In genomic region chr19:47417107-47417745, GRCh38 we compare ENCODE assay signal across 12 cellular contexts. TPM values are rescaled to one million over a fixed set of nuclear protein-coding genes. Genes with fewer than 3 reads are reported as not detected.
DNase-seq lines count a peak whose midpoint lies in the region; ATAC-seq and TF ChIP-seq lines count a peak whose summit lies in the region.
"Had no signal": no experiment of that assay in that cellular context is flagged by ENCODE, and none has a peak within 500 bp of the region (broad histone marks: within the 10 kb centered on the region; RNA-seq: fewer than 3 reads in every experiment).

No MANE protein-coding gene starts in this region.

- H2BK120ac ChIP-seq in IMR-90 (ENCODE audit: low read depth, low read length), result no peak overlapping the region

- in situ Hi-C loops in IMR-90 (cut with MboI; ENCODE audit: low sequenced_read_pairs) (no loop called here), G401 (cut with HindIII; ENCODE audit: low sequenced_read_pairs) (no loop called here)

- dilution Hi-C loops in IMR-90 (cut with HindIII; ENCODE audit: low sequenced_read_pairs, unreplicated experiment), result no loop called here

- BruUV-seq in IMR-90 (replicated peaks; lab: Mats Ljungman, UMichigan), result no TSS peak

- H3K23ac ChIP-seq in IMR-90 (ENCODE audit: low read depth, low read length), result peak overlapping the region; percentile 62

- H2AK9ac ChIP-seq in IMR-90 (replicated peaks; ENCODE audit: low read depth, low read length, poor library complexity), result peak overlapping the region; percentile 0

- H3K9me1 ChIP-seq in IMR-90 (ENCODE audit: insufficient read depth, low read length), result peaks cover 13% of the 10 kb centered on the region

- TF ChIP-seq RAD21 in IMR-90 (IDR thresholded peaks at IDR 0.05; ENCODE audit: low read length), result no peak
- no peak for TF ChIP-seq RAD21 in neural cell (conservative IDR thresholded peaks at IDR 0.05)

- no peak overlapping the region for H2BK20ac ChIP-seq in IMR-90 (ENCODE audit: low read depth, low read length)

- H3K14ac ChIP-seq in IMR-90 (replicated peaks; ENCODE audit: low read depth, low read length), result 0 out of 2 replicates have a peak overlapping the region, but pooled peaks have one; percentile 66

- DNase-seq in BE2C (no peak), IMR-90 (no peak), foreskin fibroblast (no peak), G401 (ENCODE audit: low spot score) (no peak), NCI-H226 (no peak), HUDEP-2 (lab: John Stamatoyannopoulos, UW; ENCODE audit: unreplicated experiment in 76 of 76) (no peak)
- DNase-seq: activated CD4-positive, alpha-beta T cell treated with anti-CD3 and anti-CD28 coated beads, Interleukin-2, amount 50 U/mL, for 4 hours; heart left ventricle; stimulated activated naive CD8-positive, alpha-beta T cell treated with anti-CD3 and anti-CD28 coated beads, Interleukin-15, amount 100 ng/mL, for 72 hours; T-helper 1 cell had no signal

- no peak overlapping the region for H2BK15ac ChIP-seq in IMR-90 (ENCODE audit: low read depth, low read length)

- H3K56ac ChIP-seq in IMR-90 (ENCODE audit: extremely low read depth, insufficient read depth, low read length), result no peak overlapping the region

- H3K9ac ChIP-seq in IMR-90 (ENCODE audit: low read depth, low read length) (no peak overlapping the region), neural cell (ENCODE audit: low read length) (peak overlapping the region; percentile 94)

- H3K4me1 ChIP-seq in BE2C (peaks cover 8% of the 10 kb centered on the region), IMR-90 (ENCODE audit: control insufficient read depth, insufficient read depth, low read length) (peaks cover 9% of the 10 kb centered on the region)

- H4K8ac ChIP-seq in IMR-90 (ENCODE audit: low read depth in 2 of 2, low read length in 2 of 2), result no peak overlapping the region

- H2BK5ac ChIP-seq in IMR-90 (ENCODE audit: low read depth, low read length, poor library complexity, severe bottlenecking), result no peak overlapping the region

- H3K4ac ChIP-seq in IMR-90 (ENCODE audit: low read depth, low read length), result no peak overlapping the region

- H4K91ac ChIP-seq in IMR-90 (ENCODE audit: insufficient read depth, low read depth, low read length), result no peak overlapping the region

- H4K20me1 ChIP-seq in IMR-90 (ENCODE audit: insufficient read depth, low read length), result peaks cover 29% of the 10 kb centered on the region
- no peaks in the 10 kb centered on the region for H4K20me1 ChIP-seq in neural cell (ENCODE audit: insufficient read depth)

- no peak overlapping the region for H2AK5ac ChIP-seq in IMR-90 (ENCODE audit: low read depth, low read length)

- peaks cover 8 to 28% of the 10 kb centered on the region in 2 experiments; a peak in 3 of 4 replicates for H3K79me1 ChIP-seq in IMR-90 (ENCODE audit: low read depth in 1 of 2, low read length in 2 of 2)

- intact Hi-C loops in IMR-90 (cut with micrococcal nuclease), result no loop called here

- CTCF ChIA-PET in IMR-90 (lab: Yijun Ruan, JAX), result no interaction called here

- H3K27me3 ChIP-seq in BE2C (peaks cover 23% of the 10 kb centered on the region), IMR-90 (ENCODE audit: control insufficient read depth, insufficient read depth, low read length) (peaks cover 28% of the 10 kb centered on the region), neural cell (ENCODE audit: insufficient read depth, low read depth, low read length) (no peaks in the 10 kb centered on the region)

- H3K36me3 ChIP-seq in BE2C, result peaks cover 7% of the 10 kb centered on the region; the same call in 1 of the 2 replicates
- peaks cover 22% of the 10 kb centered on the region for H3K36me3 ChIP-seq in IMR-90 (ENCODE audit: control insufficient read depth, insufficient read depth, low read length)
- H3K36me3 ChIP-seq in neural cell (ENCODE audit: insufficient read depth, low read length), result no peaks in the 10 kb centered on the region
- H3K36me3 ChIP-seq: heart left ventricle had no signal

- H3K79me2 ChIP-seq in neural cell (replicated peaks; ENCODE audit: insufficient read depth, low read length), result peaks cover 20% of the 10 kb centered on the region

- TF ChIP-seq CTCF in BE2C (IDR thresholded peaks at IDR 0.05; ENCODE audit: low read depth, low read length), result no peak
- no peak for TF ChIP-seq CTCF in IMR-90 (conservative IDR thresholded peaks at IDR 0.05; ENCODE audit: low read depth, low read length)
- no peak for TF ChIP-seq CTCF in foreskin fibroblast (IDR thresholded peaks at IDR 0.05; ENCODE audit: low read depth, low read length)
- no peak for TF ChIP-seq CTCF in neural cell (IDR thresholded peaks at IDR 0.05; ENCODE audit: poor library complexity, severe bottlenecking)

- no peak overlapping the region for H3K18ac ChIP-seq in IMR-90 (ENCODE audit: low read depth, low read length)

- TF ChIP-seq EP300 in neural cell (conservative IDR thresholded peaks at IDR 0.05; ENCODE audit: poor library complexity, severe bottlenecking), result no peak

- H2AFZ ChIP-seq in IMR-90 (replicated peaks; ENCODE audit: low read length, poor library complexity) (no peak overlapping the region), neural cell (ENCODE audit: low read depth, low read length) (no peak overlapping the region)

- TF ChIP-seq POLR2A in IMR-90 (IDR thresholded peaks at IDR 0.05; ENCODE audit: low read depth, low read length), result no peak

- H3K9me3 ChIP-seq in BE2C (no peaks in the 10 kb centered on the region), IMR-90 (ENCODE audit: control insufficient read depth, insufficient read depth, low read length) (no peaks in the 10 kb centered on the region), neural cell (ENCODE audit: low read length) (no peaks in the 10 kb centered on the region)
- H3K9me3 ChIP-seq: heart left ventricle had no signal

- H3K27ac ChIP-seq in IMR-90 (ENCODE audit: insufficient read depth, low read length) (no peak overlapping the region), neural cell (ENCODE audit: low read length) (peak overlapping the region; percentile 83)
- H3K27ac ChIP-seq: heart left ventricle had no signal

- 29% methylated on average over 7 of the region's 18 CpGs; no CpG with 5 or more reads in 1 of the 2 experiments for WGBS in IMR-90 (ENCODE audit: extremely low coverage in 2 of 2, insufficient read length in 1 of 2), 2 experiments

- H3F3A ChIP-seq in neural cell (ENCODE audit: insufficient read depth, low read length, poor library complexity, severe bottlenecking), result no peaks in the 10 kb centered on the region

- no peaks in the 10 kb centered on the region for H3K9me2 ChIP-seq in neural cell (ENCODE audit: insufficient read depth, low read length)

- POLR2A ChIA-PET in IMR-90 (lab: Charles Lee; ENCODE audit: unreplicated experiment), result no interaction called here

- peak overlapping the region; percentile 53 for H3K4me3 ChIP-seq in BE2C (ENCODE audit: low read depth, low read length)
- peak overlapping the region; percentile 91; the same call in 1 of the 2 replicates for H3K4me3 ChIP-seq in IMR-90 (ENCODE audit: insufficient read depth, low read depth, low read length)
- peak overlapping the region; percentile 75 to 77 for H3K4me3 ChIP-seq in foreskin fibroblast (ENCODE audit: low read depth in 1 of 2, low read length in 2 of 2)
- peak overlapping the region; percentile 91 for H3K4me3 ChIP-seq in neural cell (ENCODE audit: low read length)

- ATAC-seq in IMR-90 (ENCODE audit: low read depth) (no peak), HG03280 (IDR thresholded peaks at IDR 0.05; ENCODE audit: unreplicated experiment) (no peak)

- no peak overlapping the region for H4K5ac ChIP-seq in IMR-90 (ENCODE audit: low read depth, low read length)

- H3K4me2 ChIP-seq in IMR-90 (ENCODE audit: low read depth, low read length) (peak overlapping the region; percentile 90), neural cell (ENCODE audit: low read length) (peak overlapping the region; percentile 97)

TF ChIP-seq in IMR-90, 13 proteins besides CTCF, POLR2A, EP300 and RAD21:
- no peak for TF ChIP-seq CHD1 (IDR thresholded peaks at IDR 0.05; ENCODE audit: low read depth, low read length)

TF ChIP-seq in neural cell, 6 proteins besides CTCF, POLR2A, EP300 and RAD21 (continues in another document):
- TF ChIP-seq POLR2AphosphoS5 (IDR thresholded peaks at IDR 0.05) (no peak), SMC3 (conservative IDR thresholded peaks at IDR 0.05; ENCODE audit: poor library complexity) (no peak)

RNA-seq across cellular contexts. Expression of gene MEIS3, which starts 2.1 kb away (rescaled TPM):
- 67.1 TPM for polyA plus RNA-seq in BE2C (2012; ENCODE audit: insufficient read depth, insufficient read length, low read depth)
- 28.3 and 32.4 TPM in 2 replicates for total RNA-seq in IMR-90 (2012; rRNA removed)
- polyA plus RNA-seq in IMR-90 (2012; rRNA removed) (33.0 TPM in 2 replicates), neural cell (357 and 379 TPM in 2 replicates)
- polyA plus RNA-seq in IMR-90 (2012; cell fraction: cytosol; rRNA removed), result 33.1 and 39.8 TPM in 2 replicates
- polyA plus RNA-seq in IMR-90 (2012; cell fraction: nucleus; rRNA removed; ENCODE audit: low replicate concordance), result 97.7 and 112 TPM in 2 replicates
- 171 and 197 TPM in 2 replicates for polyA minus RNA-seq in neural cell
- 114 and 148 TPM in 2 replicates for total RNA-seq in G401 (2014; rRNA removed; shearing (Covaris generic))

RNA-seq across cellular contexts. Expression of gene SLC8A2, which starts 54.5 kb away (rescaled TPM):
- 1.8 TPM for polyA plus RNA-seq in BE2C (2012; ENCODE audit: insufficient read depth, insufficient read length, low read depth)
- not detected in 2 replicates for total RNA-seq in IMR-90 (2012; rRNA removed)
- polyA plus RNA-seq in IMR-90 (2012; rRNA removed), result 0.05 and 0.10 TPM in 2 replicates
- 0.14 TPM in 1 of 2 replicates, not detected in the other for polyA plus RNA-seq in IMR-90 (2012; cell fraction: cytosol; rRNA removed)
- 0.32 and 0.45 TPM in 2 replicates for polyA plus RNA-seq in IMR-90 (2012; cell fraction: nucleus; rRNA removed; ENCODE audit: low replicate concordance)
- polyA plus RNA-seq in neural cell, result 14.1 and 18.3 TPM in 2 replicates
- polyA minus RNA-seq in neural cell, result 35.7 and 51.1 TPM in 2 replicates
- total RNA-seq in G401 (2014; rRNA removed; shearing (Covaris generic)), result 3.5 and 3.8 TPM in 2 replicates
